ENCODE assay signal across 8 cellular contexts in the genomic region with DNA sequence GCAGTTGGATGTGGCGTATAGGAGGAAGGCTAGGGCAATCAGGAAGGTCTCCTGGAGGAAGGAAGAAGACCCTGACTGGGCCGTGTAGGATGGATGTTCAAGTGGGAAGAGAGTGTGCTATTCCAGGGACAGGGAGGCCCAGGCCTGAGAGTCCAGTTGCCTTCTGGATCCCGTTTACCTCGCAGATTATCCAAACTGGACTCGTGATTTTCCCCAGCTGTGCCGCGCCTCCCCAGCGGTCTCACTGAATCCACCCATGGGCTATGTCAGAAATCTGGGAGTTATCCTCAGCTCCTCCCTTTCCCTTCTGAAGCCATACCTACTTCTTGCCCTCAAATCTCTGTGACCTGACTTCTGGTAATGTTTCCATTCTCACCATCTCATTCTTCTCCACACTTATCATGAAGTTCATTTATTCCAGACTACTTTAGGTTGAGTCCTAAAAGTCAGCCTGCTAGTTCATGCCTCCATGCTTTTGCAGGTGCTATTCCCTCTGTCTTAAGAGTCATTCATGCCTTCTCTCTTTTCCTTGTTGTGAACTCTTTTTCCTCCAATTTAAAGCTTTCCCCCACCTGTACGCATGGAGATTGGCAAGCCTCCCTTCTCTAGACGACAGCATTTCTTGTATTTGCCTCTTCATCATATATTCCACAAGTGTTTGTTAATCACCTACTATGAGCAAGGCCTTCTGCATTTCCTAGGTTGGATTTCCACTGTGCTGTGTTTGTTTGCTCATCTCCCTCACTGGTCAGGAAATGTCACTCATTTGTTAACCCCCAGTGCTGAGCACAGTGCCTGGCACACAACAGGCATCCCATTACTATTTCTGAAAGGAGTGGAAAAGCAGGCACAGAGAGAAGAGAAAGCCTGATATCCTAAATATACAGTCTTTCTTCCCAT. TPM values are rescaled to one million over a fixed set of nuclear protein-coding genes. Genes with fewer than 3 reads are reported as not detected.
DNase-seq lines count a peak whose midpoint lies in the region; ATAC-seq and TF ChIP-seq lines count a peak whose summit lies in the region.

No MANE protein-coding gene starts in this region.

- peak overlapping the region; percentile 24 for H2AK5ac ChIP-seq in mesenchymal stem cell (ENCODE audit: low read length, severe bottlenecking)

- peak overlapping the region; percentile 88 for H3K4me2 ChIP-seq in mesenchymal stem cell (ENCODE audit: low read length, poor library complexity, severe bottlenecking)

- no peaks in the 10 kb centered on the region for H3K27me3 ChIP-seq in mesenchymal stem cell (ENCODE audit: control insufficient read depth in 1 of 2, insufficient read depth in 1 of 2, low read length in 2 of 2)
- no peaks in the 10 kb centered on the region for H3K27me3 ChIP-seq in aorta (ENCODE audit: control insufficient read depth in 1 of 2, insufficient read depth in 2 of 2, low read length in 1 of 2)

- H3K4me3 Mint-ChIP-seq in activated naive CD8-positive, alpha-beta T cell treated with anti-CD3 and anti-CD28 coated beads, Interleukin-2, amount 50 U/mL, for 24 hours: no peak overlapping the region
- no peak overlapping the region for H3K4me3 Mint-ChIP-seq in activated naive CD8-positive, alpha-beta T cell treated with anti-CD3 and anti-CD28 coated beads for 36 hours

- peak overlapping the region; percentile 33 for H4K8ac ChIP-seq in mesenchymal stem cell (ENCODE audit: low read length)

- H3K79me1 ChIP-seq in mesenchymal stem cell (replicated peaks; ENCODE audit: low read length, poor library complexity, severe bottlenecking): peaks cover 28% of the 10 kb centered on the region

- H3K9me3 Mint-ChIP-seq in activated naive CD8-positive, alpha-beta T cell treated with anti-CD3 and anti-CD28 coated beads, Interleukin-2, amount 50 U/mL, for 24 hours: no peaks in the 10 kb centered on the region
- H3K9me3 Mint-ChIP-seq in activated naive CD8-positive, alpha-beta T cell treated with anti-CD3 and anti-CD28 coated beads for 36 hours: no peaks in the 10 kb centered on the region

- peaks cover 0 to 17% of the 10 kb centered on the region in 2 experiments for H3K36me3 ChIP-seq in mesenchymal stem cell (ENCODE audit: control insufficient read depth in 1 of 2, insufficient read depth in 2 of 2, low read depth in 1 of 2, low read length in 2 of 2)
- H3K36me3 ChIP-seq in aorta (ENCODE audit: control insufficient read depth in 1 of 2, insufficient read depth in 2 of 2, low read length in 1 of 2): no peaks in the 10 kb centered on the region

- H2BK5ac ChIP-seq in mesenchymal stem cell (ENCODE audit: low read depth, low read length, poor library complexity, severe bottlenecking): no peak overlapping the region

- H3K27ac ChIP-seq in coronary artery (peak overlapping the region; percentile 97 to 99), mesenchymal stem cell (ENCODE audit: low read length, poor library complexity, severe bottlenecking) (peak overlapping the region; percentile 89), aorta (ENCODE audit: low read depth in 1 of 2, low read length in 2 of 2) (peak overlapping the region in 1 of 2 donors; percentile 94)

- H2BK120ac ChIP-seq in mesenchymal stem cell (ENCODE audit: low read depth, low read length): peak overlapping the region; percentile 97

- peak overlapping the region; percentile 63 to 88 for H3K4ac ChIP-seq in mesenchymal stem cell (ENCODE audit: low read depth in 1 of 2, low read length in 2 of 2)

- H3K4me3 ChIP-seq in coronary artery: peak overlapping the region; percentile 96
- peak overlapping the region; percentile 76 to 89 for H3K4me3 ChIP-seq in mesenchymal stem cell (ENCODE audit: insufficient read depth in 1 of 2, low read depth in 1 of 2, low read length in 2 of 2)
- peak overlapping the region; percentile 74 to 95 for H3K4me3 ChIP-seq in aorta (ENCODE audit: low read length in 2 of 2)

- intact Hi-C loops in aorta (cut with DNase I): loop anchor here (5.0 to 10.0 kb wide), 2 partner anchors 136 to 1329 kb away; partner anchors contain the start of gene NOP56 (in 1 of the 2)

- peak overlapping the region; percentile 83 for H4K91ac ChIP-seq in mesenchymal stem cell (ENCODE audit: low read length)

- H3K27ac Mint-ChIP-seq in activated naive CD8-positive, alpha-beta T cell treated with anti-CD3 and anti-CD28 coated beads, Interleukin-2, amount 50 U/mL, for 24 hours: no peak overlapping the region
- H3K27ac Mint-ChIP-seq in activated naive CD8-positive, alpha-beta T cell treated with anti-CD3 and anti-CD28 coated beads for 36 hours: no peak overlapping the region

- TF ChIP-seq CTCF in coronary artery (IDR thresholded peaks at IDR 0.05): no peak

- H3K27me3 Mint-ChIP-seq in activated naive CD8-positive, alpha-beta T cell treated with anti-CD3 and anti-CD28 coated beads, Interleukin-2, amount 50 U/mL, for 24 hours: no peaks in the 10 kb centered on the region
- H3K27me3 Mint-ChIP-seq in activated naive CD8-positive, alpha-beta T cell treated with anti-CD3 and anti-CD28 coated beads for 36 hours: no peaks in the 10 kb centered on the region

- H2AFZ ChIP-seq in mesenchymal stem cell (ENCODE audit: low read depth, low read length): no peak overlapping the region

- peak overlapping the region; percentile 95 for H3K18ac ChIP-seq in mesenchymal stem cell (ENCODE audit: low read depth in 1 of 2, low read length in 2 of 2)

- no peak overlapping the region for H3K23ac ChIP-seq in mesenchymal stem cell (ENCODE audit: low read length in 2 of 2)

- H2BK12ac ChIP-seq in mesenchymal stem cell (ENCODE audit: low read length in 2 of 2): peak overlapping the region; percentile 35 to 81

- H3K14ac ChIP-seq in mesenchymal stem cell (ENCODE audit: low read length in 2 of 2): peak overlapping the region in 1 of 2 experiments; percentile 51

- H3K4me1 Mint-ChIP-seq in activated naive CD8-positive, alpha-beta T cell treated with anti-CD3 and anti-CD28 coated beads, Interleukin-2, amount 50 U/mL, for 24 hours: peaks cover 33% of the 10 kb centered on the region
- peaks cover 28% of the 10 kb centered on the region for H3K4me1 Mint-ChIP-seq in activated naive CD8-positive, alpha-beta T cell treated with anti-CD3 and anti-CD28 coated beads for 36 hours

- WGBS in mesenchymal stem cell: 56% methylated on average over 10 of the region's 10 CpGs
- 27 to 33% methylated on average over 10 of the region's 10 CpGs for WGBS in aorta, 2 donors

- H3K9ac ChIP-seq in mesenchymal stem cell (ENCODE audit: low read length): peak overlapping the region; percentile 99

- peak; percentile 21 for ATAC-seq in activated naive CD8-positive, alpha-beta T cell treated with anti-CD3 and anti-CD28 coated beads, Interleukin-2, amount 50 U/mL, for 24 hours
- ATAC-seq in aorta (ENCODE audit: low FRiP score): no peak

- no peak for DNase-seq in activated naive CD8-positive, alpha-beta T cell treated with anti-CD3 and anti-CD28 coated beads, Interleukin-2, amount 50 U/mL, for 24 hours
- DNase-seq in activated naive CD8-positive, alpha-beta T cell treated with anti-CD3 and anti-CD28 coated beads for 36 hours: no peak
- peak; percentile 38 for DNase-seq in coronary artery (ENCODE audit: low spot score)
- peak; percentile 46 for DNase-seq in mesenchymal stem cell
- DNase-seq in aorta: no peak
- DNase-seq in OCI-M2 (lab: John Stamatoyannopoulos, UW; ENCODE audit: unreplicated experiment): no peak
- no peak for DNase-seq in NCI-H226
- DNase-seq in MV-4-11 (lab: John Stamatoyannopoulos, UW): no peak

- H3K4me1 ChIP-seq in mesenchymal stem cell (ENCODE audit: control insufficient read depth, insufficient read depth, low read depth, low read length) (peaks cover 27% of the 10 kb centered on the region), aorta (ENCODE audit: control insufficient read depth in 1 of 2, insufficient read depth in 2 of 2, low read length in 2 of 2) (no peaks in the 10 kb centered on the region)

- H3K9me3 ChIP-seq in mesenchymal stem cell (ENCODE audit: control insufficient read depth, low read length) (no peaks in the 10 kb centered on the region), aorta (ENCODE audit: control insufficient read depth, low read length) (no peaks in the 10 kb centered on the region)

- H2BK15ac ChIP-seq in mesenchymal stem cell (ENCODE audit: low read depth, poor library complexity, severe bottlenecking): peak overlapping the region; percentile 53

- H3K36me3 Mint-ChIP-seq in activated naive CD8-positive, alpha-beta T cell treated with anti-CD3 and anti-CD28 coated beads, Interleukin-2, amount 50 U/mL, for 24 hours (ENCODE audit: low read depth): peaks cover 7% of the 10 kb centered on the region
- H3K36me3 Mint-ChIP-seq in activated naive CD8-positive, alpha-beta T cell treated with anti-CD3 and anti-CD28 coated beads for 36 hours: peaks cover 12% of the 10 kb centered on the region

RNA-seq across cellular contexts. Expression of gene SDCBP2, which starts 2.7 kb away (rescaled TPM):
- total RNA-seq in activated naive CD8-positive, alpha-beta T cell treated with anti-CD3 and anti-CD28 coated beads for 36 hours: 1 to 10 TPM; 3.3 to 3.9 TPM
- 1.6 TPM for polyA plus RNA-seq in mesenchymal stem cell (2013, experiment 1 of 2)
- 1.8 TPM for polyA plus RNA-seq in mesenchymal stem cell (2013, experiment 2 of 2)
- total RNA-seq in aorta: 1 to 10 TPM; 5.3 to 6.9 TPM
- polyA plus RNA-seq in aorta: 10 to 100 TPM in 1 of 2 donors, 1 to 10 TPM in 1; 4.0 to 63.4 TPM

Comparison
In these comparisons a context has a peak if more than half of its experiments do, and no peak if none do; other contexts are left out.
1. DNase-seq: peak in coronary artery (single experiment) and mesenchymal stem cell (single experiment); none in activated naive CD8-positive, alpha-beta T cell treated with anti-CD3 and anti-CD28 coated beads, Interleukin-2, amount 50 U/mL, for 24 hours (single experiment), activated naive CD8-positive, alpha-beta T cell treated with anti-CD3 and anti-CD28 coated beads for 36 hours (single experiment), aorta (0 of 2), OCI-M2 (single experiment), NCI-H226 (single experiment) and MV-4-11 (single experiment).
2. Peak in every context shown above with its lines, with median percentiles within 50 percentile points of each other: H3K4me3 ChIP-seq.